Comparison of ENCODE assay signal across 8 cellular contexts in the genomic region with DNA sequence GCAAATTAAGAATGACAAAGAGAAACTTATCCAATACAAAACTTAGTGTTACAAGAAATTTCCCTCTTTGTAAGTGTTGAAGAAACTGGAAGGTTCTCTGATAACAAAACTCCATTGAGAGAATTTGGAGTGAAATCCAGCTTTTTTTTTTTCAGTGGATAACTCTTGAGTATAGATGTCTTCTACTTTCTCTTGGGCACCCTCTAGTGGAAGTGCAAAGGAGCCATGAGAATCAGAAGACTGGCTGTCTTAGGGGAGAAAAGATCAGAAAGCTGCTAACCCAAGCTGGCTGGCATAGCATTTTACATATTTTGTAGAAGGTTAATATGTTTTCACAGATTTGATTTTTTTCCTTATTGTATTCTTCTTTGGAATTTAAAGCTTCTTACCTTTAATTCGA.
DNase-seq lines count a peak whose midpoint lies in the region; ATAC-seq and TF ChIP-seq lines count a peak whose summit lies in the region.

No MANE protein-coding gene starts in this region.

- H3K9ac ChIP-seq in DND-41 (ENCODE audit: low read depth, low read length), result no peak overlapping the region

- DNase-seq in DND-41 (peak; percentile 12), HL-60 (ENCODE audit: low read depth in 1 of 2, low spot score in 1 of 2) (peak in 1 of 2 experiments; percentile 33), SK-N-DZ (ENCODE audit: low spot score) (peak; percentile 59), left lung (no peak), prostate gland (ENCODE audit: low spot score) (no peak)
- DNase-seq in stimulated activated naive CD4-positive, alpha-beta T cell treated with Interleukin-2 at 50 U/mL for 16 hours (lab: John Stamatoyannopoulos, UW), result no peak

- ATAC-seq in DND-41 (ENCODE audit: insufficient read depth, low read depth) (peak; percentile 62; the same call in 1 of the 3 replicates), left lung (peak; percentile 60), HG03460 (IDR thresholded peaks at IDR 0.05; ENCODE audit: unreplicated experiment) (no peak), HG03280 (IDR thresholded peaks at IDR 0.05; ENCODE audit: unreplicated experiment) (no peak)

- no peaks in the 10 kb centered on the region for H3K9me3 ChIP-seq in DND-41 (ENCODE audit: insufficient read depth, low read length, severe bottlenecking)
- H3K9me3 ChIP-seq in left lung, result no peaks in the 10 kb centered on the region
- no peaks in the 10 kb centered on the region for H3K9me3 ChIP-seq in prostate gland

- no peaks in the 10 kb centered on the region for H4K20me1 ChIP-seq in DND-41 (ENCODE audit: insufficient read depth, low read length)

- H3K36me3 ChIP-seq in DND-41 (ENCODE audit: insufficient read depth, low read length) (no peaks in the 10 kb centered on the region), left lung (no peaks in the 10 kb centered on the region), prostate gland (no peaks in the 10 kb centered on the region)

- H3K27me3 ChIP-seq in DND-41 (ENCODE audit: insufficient read depth, low read length, poor library complexity) (peaks cover under 1% of the 10 kb centered on the region), HL-60 (ENCODE audit: insufficient read depth, poor library complexity, severe bottlenecking) (no peaks in the 10 kb centered on the region), left lung (peaks cover 0 to 5% of the 10 kb centered on the region in 2 donors), prostate gland (replicated peaks; ENCODE audit: insufficient read depth) (no peaks in the 10 kb centered on the region)

- H3K4me1 ChIP-seq in DND-41 (ENCODE audit: insufficient read depth, low read length), result no peaks in the 10 kb centered on the region
- H3K4me1 ChIP-seq in left lung, result no peaks in the 10 kb centered on the region
- no peaks in the 10 kb centered on the region for H3K4me1 ChIP-seq in prostate gland (replicated peaks)

- intact Hi-C loops in left lung (cut with DNase I) (no loop called here), prostate gland (cut with DNase I) (no loop called here)

- no peak for TF ChIP-seq POLR2A in prostate gland (IDR thresholded peaks at IDR 0.05)

- 53% methylated on average over 1 of the region's 1 CpG for whole genome bisulfite sequencing in prostate gland

- no peak overlapping the region for H3K27ac ChIP-seq in DND-41 (ENCODE audit: low read length)
- no peak overlapping the region for H3K27ac ChIP-seq in HL-60 (replicated peaks)
- H3K27ac ChIP-seq in left lung, result no peak overlapping the region
- no peak overlapping the region for H3K27ac ChIP-seq in prostate gland

- H3K79me2 ChIP-seq in DND-41 (ENCODE audit: insufficient read depth, low read length), result no peaks in the 10 kb centered on the region

- H2AFZ ChIP-seq in DND-41 (ENCODE audit: low read depth, low read length), result no peak overlapping the region

- TF ChIP-seq CTCF in DND-41 (IDR thresholded peaks at IDR 0.05; ENCODE audit: borderline replicate concordance, extremely low read depth, low read length, poor library complexity, severe bottlenecking) (peak; percentile 64), HL-60 (IDR thresholded peaks at IDR 0.05; ENCODE audit: insufficient read depth, low read length) (peak; percentile 21), left lung (IDR thresholded peaks at IDR 0.05) (peak in 1 of 2 donors; percentile 28), prostate gland (IDR thresholded peaks at IDR 0.05) (no peak)

- H3K4me2 ChIP-seq in DND-41 (ENCODE audit: insufficient read depth, low read length), result no peak overlapping the region

- no peak overlapping the region for H3K4me3 ChIP-seq in DND-41 (ENCODE audit: low read depth in 1 of 2, low read length in 2 of 2)
- no peak overlapping the region for H3K4me3 ChIP-seq in HL-60 (replicated peaks; ENCODE audit: insufficient read depth, low read length)
- H3K4me3 ChIP-seq in left lung, result no peak overlapping the region
- H3K4me3 ChIP-seq in prostate gland, result no peak overlapping the region

Comparison
In these comparisons a context has a peak if more than half of its experiments do, and no peak if none do; other contexts are left out.
1. ATAC-seq: peak in DND-41 (single experiment) and left lung (single experiment); none in HG03460 (single experiment) and HG03280 (single experiment).
2. DNase-seq: peak in DND-41 (single experiment) and SK-N-DZ (single experiment); none in left lung (0 of 2), stimulated activated naive CD4-positive, alpha-beta T cell treated with Interleukin-2 at 50 U/mL for 16 hours (single experiment) and prostate gland (single experiment).
3. CTCF ChIP-seq: peak in DND-41 (single experiment) and HL-60 (single experiment); none in prostate gland (0 of 4).